ENCODE assay signal across 1 cellular context in the genomic region with DNA sequence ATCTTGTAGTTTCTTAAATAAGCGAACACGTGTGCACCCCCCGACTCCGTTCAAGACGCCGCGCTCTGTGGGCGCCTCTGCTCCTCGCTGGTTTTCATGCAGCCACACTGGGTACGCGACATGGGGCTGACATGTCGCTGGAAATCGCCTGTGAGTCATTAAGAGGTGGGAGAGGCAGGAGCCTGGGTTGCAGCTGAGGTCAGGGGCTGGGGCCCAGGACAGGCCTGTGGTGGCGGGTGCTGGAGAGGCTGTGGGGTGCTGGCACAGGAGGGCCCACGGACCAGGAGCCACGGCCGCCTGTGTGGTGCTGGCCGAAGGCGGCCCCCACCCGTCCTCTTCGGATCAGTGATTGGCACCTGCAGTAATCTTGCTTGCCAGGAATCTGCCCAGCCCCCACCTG. TPM values are rescaled to one million over a fixed set of nuclear protein-coding genes. Genes with fewer than 3 reads are reported as not detected.
"Had no signal": no experiment of that assay in that cellular context is flagged by ENCODE, and none has a peak within 500 bp of the region (broad histone marks: within the 10 kb centered on the region; RNA-seq: fewer than 3 reads in every experiment).

No MANE protein-coding gene starts in this region.

RNA-seq across cellular contexts. Expression of gene MMP23B, which starts 42.8 kb away (rescaled TPM):
- total RNA-seq: M059J had no signal
